ENCODE assay signal across 20 cellular contexts in genomic region chr11:46271407-46271806, GRCh38. TPM values are rescaled to one million over a fixed set of nuclear protein-coding genes. Genes with fewer than 3 reads are reported as not detected.
DNase-seq lines count a peak whose midpoint lies in the region; ATAC-seq and TF ChIP-seq lines count a peak whose summit lies in the region.
"Had no signal": no experiment of that assay in that cellular context is flagged by ENCODE, and none has a peak within 500 bp of the region (broad histone marks: within the 10 kb centered on the region; RNA-seq: fewer than 3 reads in every experiment).

No MANE protein-coding gene starts in this region.

- H3K9me3 ChIP-seq in Caco-2 (no peaks in the 10 kb centered on the region), OCI-LY3 (ENCODE audit: insufficient read depth, low read length) (no peaks in the 10 kb centered on the region), hepatocyte (ENCODE audit: low read depth) (no peaks in the 10 kb centered on the region), stomach (no peaks in the 10 kb centered on the region), aorta (ENCODE audit: control insufficient read depth, low read length) (no peaks in the 10 kb centered on the region)
- H3K9me3 ChIP-seq: A549, MG63 had no signal

- H2AFZ ChIP-seq in OCI-LY3 (ENCODE audit: low read depth, low read length) (0 out of 2 replicates have a peak overlapping the region, but pooled peaks have one; percentile 3), hepatocyte (no peak overlapping the region)

- H3K4me2 ChIP-seq in OCI-LY3 (ENCODE audit: low read length), result peak overlapping the region; percentile 50
- no peak overlapping the region for H3K4me2 ChIP-seq in hepatocyte
- H3K4me2 ChIP-seq: A549 had no signal

- H3K27ac Mint-ChIP-seq in Caco-2 (ENCODE audit: unreplicated experiment) (peak overlapping the region; percentile 60), nephron progenitor cell (no peak overlapping the region)
- H3K27ac Mint-ChIP-seq: CD8-positive, alpha-beta T cell; H9; IgD-negative memory B cell had no signal

- POLR2A ChIA-PET in Caco-2 (lab: Charles Lee), result interaction anchor here (1.1 to 3.6 kb wide), 2 partner anchors 23 to 28 kb away, joined by 3 to 22 read pairs; no protein-coding TSS in a partner anchor

- H3K79me2 ChIP-seq in OCI-LY3 (ENCODE audit: low read length) (no peaks in the 10 kb centered on the region), hepatocyte (no peaks in the 10 kb centered on the region)

- H3K9me3 Mint-ChIP-seq in Caco-2 (ENCODE audit: unreplicated experiment) (no peaks in the 10 kb centered on the region), nephron progenitor cell (no peaks in the 10 kb centered on the region)
- H3K9me3 Mint-ChIP-seq: CD8-positive, alpha-beta T cell; H9; IgD-negative memory B cell had no signal

- ATAC-seq in GM18520 (IDR thresholded peaks at IDR 0.05; ENCODE audit: unreplicated experiment), result no peak
- ATAC-seq in aorta (ENCODE audit: low FRiP score), result no peak
- ATAC-seq: A549; CD8-positive, alpha-beta T cell; Panc1 had no signal

- H3K27me3 ChIP-seq in Caco-2 (replicated peaks; ENCODE audit: control insufficient read depth, insufficient read depth, low read length), result no peaks in the 10 kb centered on the region
- H3K27me3 ChIP-seq in OCI-LY3 (ENCODE audit: low read depth, low read length), result no peaks in the 10 kb centered on the region
- no peaks in the 10 kb centered on the region for H3K27me3 ChIP-seq in hepatocyte
- H3K27me3 ChIP-seq in stomach, result peaks cover 0 to 7% (median 0%) of the 10 kb centered on the region in 3 donors
- H3K27me3 ChIP-seq in aorta (ENCODE audit: control insufficient read depth in 1 of 2, insufficient read depth in 2 of 2, low read length in 1 of 2), result no peaks in the 10 kb centered on the region
- H3K27me3 ChIP-seq: MG63 had no signal

- no peak for DNase-seq in Caco-2
- no peak for DNase-seq in hepatocyte (ENCODE audit: low spot score)
- DNase-seq in stomach, result no peak
- DNase-seq in aorta, result no peak
- DNase-seq in nephron progenitor cell, result no peak
- DNase-seq: CD8-positive, alpha-beta T cell; H9; Kasumi-1; MG63; NCI-H1048; NCI-H1436 treated with DMSO at 0.1 percent for 48 hours; NCI-H2029; NCI-H2171; NCI-H526 had no signal

- no peak overlapping the region for H3K4me3 Mint-ChIP-seq in Caco-2 (ENCODE audit: unreplicated experiment)
- no peak overlapping the region for H3K4me3 Mint-ChIP-seq in nephron progenitor cell
- H3K4me3 Mint-ChIP-seq: CD8-positive, alpha-beta T cell; H9; IgD-negative memory B cell had no signal

- intact Hi-C loops in Caco-2 (cut with micrococcal nuclease; ENCODE audit: unreplicated experiment) (no loop called here), stomach (cut with DNase I; ENCODE audit: low total_unique reads) (no loop called here), aorta (cut with DNase I) (no loop called here)

- H3K4me1 Mint-ChIP-seq in Caco-2 (ENCODE audit: low read depth, unreplicated experiment) (peaks cover 52% of the 10 kb centered on the region), nephron progenitor cell (peaks cover 59% of the 10 kb centered on the region)

- WGBS in hepatocyte (ENCODE audit: low lambda C conversion rate, missing lambda C conversion rate), result 82% methylated on average over 1 of the region's 1 CpG
- 93 to 100% (median 100%) methylated on average over 1 of the region's 1 CpG for WGBS in stomach, 5 donors
- WGBS in aorta, 2 donors, result 100% methylated on average over 1 of the region's 1 CpG

- no peak for TF ChIP-seq POLR2A in stomach (IDR thresholded peaks at IDR 0.05)

- H3K9me2 ChIP-seq in hepatocyte (replicated peaks; ENCODE audit: insufficient read depth), result no peaks in the 10 kb centered on the region

- H3K4me3 ChIP-seq in Caco-2 (ENCODE audit: low read depth, low read length) (no peak overlapping the region), OCI-LY3 (ENCODE audit: low read length) (no peak overlapping the region), hepatocyte (no peak overlapping the region), stomach (no peak overlapping the region), aorta (ENCODE audit: low read length in 2 of 2) (no peak overlapping the region)
- H3K4me3 ChIP-seq: A549, MG63 had no signal

- H3K36me3 Mint-ChIP-seq in Caco-2 (ENCODE audit: insufficient read depth, unreplicated experiment) (no peaks in the 10 kb centered on the region), nephron progenitor cell (ENCODE audit: low read depth) (no peaks in the 10 kb centered on the region)
- H3K36me3 Mint-ChIP-seq: CD8-positive, alpha-beta T cell had no signal

- peaks cover 61% of the 10 kb centered on the region for H3K4me1 ChIP-seq in Caco-2
- peaks cover 61% of the 10 kb centered on the region for H3K4me1 ChIP-seq in OCI-LY3 (ENCODE audit: low read length)
- peaks cover 56% of the 10 kb centered on the region for H3K4me1 ChIP-seq in hepatocyte (ENCODE audit: insufficient read depth)
- peaks cover 40 to 60% (median 49%) of the 10 kb centered on the region in 4 donors for H3K4me1 ChIP-seq in stomach
- H3K4me1 ChIP-seq in aorta (ENCODE audit: control insufficient read depth in 1 of 2, insufficient read depth in 2 of 2, low read length in 2 of 2), result no peaks in the 10 kb centered on the region

- BruUV-seq in Caco-2 (replicated peaks; lab: Mats Ljungman, UMichigan), result no TSS peak

- H3K36me3 ChIP-seq in Caco-2 (ENCODE audit: control insufficient read depth, insufficient read depth, low read length) (no peaks in the 10 kb centered on the region), OCI-LY3 (replicated peaks; ENCODE audit: low read depth, low read length) (no peaks in the 10 kb centered on the region), hepatocyte (replicated peaks; ENCODE audit: insufficient read depth, low read depth) (no peaks in the 10 kb centered on the region), stomach (no peaks in the 10 kb centered on the region), aorta (ENCODE audit: control insufficient read depth in 1 of 2, insufficient read depth in 2 of 2, low read length in 1 of 2) (no peaks in the 10 kb centered on the region)
- H3K36me3 ChIP-seq: MG63 had no signal

- H3K9ac ChIP-seq in OCI-LY3 (ENCODE audit: low read length), result peak overlapping the region; percentile 23; the same call in 1 of the 2 replicates

- H3K27ac ChIP-seq in OCI-LY3 (ENCODE audit: low read length) (peak overlapping the region; percentile 56), hepatocyte (peak overlapping the region; percentile 94), stomach (peak overlapping the region; percentile 88 to 93 (median 91)), aorta (ENCODE audit: low read depth in 1 of 2, low read length in 2 of 2) (no peak overlapping the region)
- H3K27ac ChIP-seq: A549, HL-60 had no signal

- H3K27me3 Mint-ChIP-seq in Caco-2 (ENCODE audit: insufficient read depth, unreplicated experiment) (no peaks in the 10 kb centered on the region), nephron progenitor cell (ENCODE audit: low read depth, poor library complexity) (no peaks in the 10 kb centered on the region)

- no peak for TF ChIP-seq EP300 in stomach (IDR thresholded peaks at IDR 0.05)

- H4K20me1 ChIP-seq in OCI-LY3 (ENCODE audit: insufficient read depth, low read length) (no peaks in the 10 kb centered on the region), hepatocyte (ENCODE audit: insufficient read depth, poor library complexity, severe bottlenecking) (no peaks in the 10 kb centered on the region)

- CTCF ChIA-PET in Caco-2 (lab: Charles Lee), result no interaction called here

- TF ChIP-seq CTCF in Caco-2 (IDR thresholded peaks at IDR 0.05; ENCODE audit: insufficient read depth in 1 of 2, low read depth in 1 of 2, low read length in 1 of 2, severe bottlenecking in 1 of 2, unreplicated experiment in 1 of 2) (no peak), OCI-LY3 (IDR thresholded peaks at IDR 0.05; ENCODE audit: low read depth, low read length) (no peak), hepatocyte (IDR thresholded peaks at IDR 0.05; ENCODE audit: poor library complexity) (no peak), stomach (IDR thresholded peaks at IDR 0.05) (no peak), nephron progenitor cell (IDR thresholded peaks at IDR 0.05) (no peak)

RNA-seq across cellular contexts. Expression of gene CREB3L1, which starts 6.1 kb away (rescaled TPM):
- 24.9 and 29.5 TPM in 2 replicates for total RNA-seq in Caco-2 (2022)
- 20.3 and 22.9 TPM in 2 replicates for total RNA-seq in hepatocyte
- 275 and 276 TPM in 2 replicates for polyA plus RNA-seq in hepatocyte
- 100 to 1,000 TPM in 1 of 5 donors, 10 to 100 TPM in 4; 21.0 to 125 (median 54.2) TPM for total RNA-seq in stomach
- polyA plus RNA-seq in stomach, result 10 to 100 TPM; 39.4 to 59.3 (median 40.8) TPM
- 10 to 100 TPM; 10.5 to 18.4 TPM for total RNA-seq in aorta
- polyA plus RNA-seq in aorta, result 1 to 10 TPM; 6.9 to 8.5 TPM
- total RNA-seq: CD8-positive, alpha-beta T cell had no signal
- polyA plus RNA-seq: IgD-negative memory B cell had no signal

Comparison
In these comparisons a context has a peak if more than half of its experiments do, and no peak if none do; other contexts are left out.
1. H3K27ac ChIP-seq: peak in OCI-LY3 (single experiment), hepatocyte (single experiment) and stomach (5 of 5); none in aorta (0 of 2).